29 cellular contexts compared by ENCODE assay signal in genomic region chr12:117450186-117450585, GRCh38.
"Had no signal": no experiment of that assay in that cellular context is flagged by ENCODE, and none has a peak within 500 bp of the region (broad histone marks: within the 10 kb centered on the region; RNA-seq: fewer than 3 reads in every experiment).

No MANE protein-coding gene starts in this region.

- H3K4me3 ChIP-seq: adrenal gland, heart right ventricle, mucosa of descending colon, pancreas, psoas muscle, right atrium auricular region, smooth muscle cell, suprapubic skin, tibial artery, upper lobe of right lung had no signal

- H3K4me1 ChIP-seq: adrenal gland, foreskin keratinocyte, heart right ventricle, pancreas, right atrium auricular region, suprapubic skin, upper lobe of right lung had no signal

- FAIRE-seq: pancreas had no signal

- H3K36me3 ChIP-seq: adrenal gland, brain microvascular endothelial cell, heart right ventricle, pancreas, right atrium auricular region, suprapubic skin, tibial artery, upper lobe of right lung had no signal

- ATAC-seq: esophagus mucosa; foreskin keratinocyte; heart right ventricle; left ventricle myocardium superior; mucosa of descending colon; natural killer cell treated with Interleukin-12 subunit alpha and Interleukin-12 subunit beta and Interleukin-15 and Interleukin-18, amount 100 ng/mL, for 72 hours; psoas muscle; stimulated activated naive B cell treated with anti-CD40 and anti-IgM and Interleukin-4, amounts not matched to agents 10 μg/mL and 1 μg/mL and 100 μg/mL, for 72 hours; upper lobe of right lung had no signal

- H3K27me3 Mint-ChIP-seq: activated naive CD8-positive, alpha-beta T cell treated with anti-CD3 and anti-CD28 coated beads for 36 hours had no signal

- H3K4me1 Mint-ChIP-seq: activated B cell treated with CpG ODN at 0.5 μM for 24 hours; activated naive CD8-positive, alpha-beta T cell treated with anti-CD3 and anti-CD28 coated beads for 36 hours; stimulated activated naive B cell treated with anti-CD40 and anti-IgM and Interleukin-4, amounts not matched to agents 10 μg/mL and 1 μg/mL and 100 μg/mL, for 72 hours had no signal

- H3K9me3 Mint-ChIP-seq: activated naive CD4-positive, alpha-beta T cell treated with anti-CD3 and anti-CD28 coated beads for 36 hours; activated naive CD8-positive, alpha-beta T cell treated with anti-CD3 and anti-CD28 coated beads for 36 hours; activated T-helper 1 cell treated with anti-CD3 and anti-CD28 coated beads, Interleukin-12 subunit alpha, Interleukin-12 subunit beta, Interleukin-2, Interleukin-4 antibody, amounts not matched to agents 30 ng/mL and 10 ng/mL and 1 ng/mL, durations not matched to agents 14 hours and 24 hours and 36 hours had no signal

- DNase-seq: activated B cell treated with CpG ODN at 0.5 μM for 24 hours; activated effector memory CD4-positive, alpha-beta T cell treated with anti-CD3 and anti-CD28 coated beads, Interleukin-2, amount 50 U/mL, for 16 hours; activated naive CD4-positive, alpha-beta T cell treated with anti-CD3 and anti-CD28 coated beads for 36 hours; activated naive CD8-positive, alpha-beta T cell treated with anti-CD3 and anti-CD28 coated beads for 36 hours; adrenal gland; aorta; brain microvascular endothelial cell; caudate nucleus; cortex of kidney; foreskin keratinocyte; heart right ventricle; left ventricle myocardium superior; mucosa of descending colon; nucleus accumbens; pancreas; psoas muscle; stimulated activated CD4-positive, alpha-beta T cell treated with anti-CD3 and anti-CD28 coated beads, Interleukin-15, amount 100 ng/mL, for 24 hours; stimulated activated CD4-positive, alpha-beta T cell treated with anti-CD3 and anti-CD28 coated beads, Interleukin-2, amount 100 ng/mL, for 24 hours; stimulated activated naive B cell treated with anti-CD40 and anti-IgM and Interleukin-4, amounts not matched to agents 10 μg/mL and 1 μg/mL and 100 μg/mL, for 72 hours; T-helper 1 cell; tibial artery; upper lobe of right lung had no signal

- H3K27ac ChIP-seq: adrenal gland, brain microvascular endothelial cell, foreskin keratinocyte, heart right ventricle, pancreas, psoas muscle, right atrium auricular region, suprapubic skin, tibial artery, upper lobe of right lung had no signal

- H3K4me2 ChIP-seq: smooth muscle cell had no signal

- H3K27ac Mint-ChIP-seq: activated B cell treated with CpG ODN at 0.5 μM for 24 hours; activated naive CD4-positive, alpha-beta T cell treated with anti-CD3 and anti-CD28 coated beads for 36 hours; activated naive CD8-positive, alpha-beta T cell treated with anti-CD3 and anti-CD28 coated beads for 36 hours; activated T-helper 1 cell treated with anti-CD3 and anti-CD28 coated beads, Interleukin-12 subunit alpha, Interleukin-12 subunit beta, Interleukin-2, Interleukin-4 antibody, amounts not matched to agents 30 ng/mL and 10 ng/mL and 1 ng/mL, durations not matched to agents 14 hours and 24 hours and 36 hours; natural killer cell treated with Interleukin-12 subunit alpha and Interleukin-12 subunit beta and Interleukin-15 and Interleukin-18, amount 100 ng/mL, for 72 hours; stimulated activated naive B cell treated with anti-CD40 and anti-IgM and Interleukin-4, amounts not matched to agents 10 μg/mL and 1 μg/mL and 100 μg/mL, for 72 hours; T-helper 2 cell treated with Interferon-gamma antibody and Interleukin-4, amounts not matched to agents 5 μg/mL and 100 μg/mL, for 36 hours had no signal

- H3K9me3 ChIP-seq: adrenal gland, mucosa of descending colon, pancreas, psoas muscle, right atrium auricular region, suprapubic skin, tibial artery, upper lobe of right lung had no signal

- H3K27me3 ChIP-seq: brain microvascular endothelial cell, foreskin keratinocyte, pancreas, right atrium auricular region, upper lobe of right lung had no signal

- H3K36me3 Mint-ChIP-seq: activated naive CD8-positive, alpha-beta T cell treated with anti-CD3 and anti-CD28 coated beads for 36 hours; natural killer cell treated with Interleukin-12 subunit alpha and Interleukin-12 subunit beta and Interleukin-15 and Interleukin-18, amount 100 ng/mL, for 72 hours; stimulated activated naive B cell treated with anti-CD40 and anti-IgM and Interleukin-4, amounts not matched to agents 10 μg/mL and 1 μg/mL and 100 μg/mL, for 72 hours had no signal

- H3K4me3 Mint-ChIP-seq: activated B cell treated with CpG ODN at 0.5 μM for 24 hours; activated naive CD4-positive, alpha-beta T cell treated with anti-CD3 and anti-CD28 coated beads for 36 hours; activated naive CD8-positive, alpha-beta T cell treated with anti-CD3 and anti-CD28 coated beads for 36 hours; activated T-helper 1 cell treated with anti-CD3 and anti-CD28 coated beads, Interleukin-12 subunit alpha, Interleukin-12 subunit beta, Interleukin-2, Interleukin-4 antibody, amounts not matched to agents 30 ng/mL and 10 ng/mL and 1 ng/mL, durations not matched to agents 14 hours and 24 hours and 36 hours; natural killer cell treated with Interleukin-12 subunit alpha and Interleukin-12 subunit beta and Interleukin-15 and Interleukin-18, amount 100 ng/mL, for 72 hours; stimulated activated naive B cell treated with anti-CD40 and anti-IgM and Interleukin-4, amounts not matched to agents 10 μg/mL and 1 μg/mL and 100 μg/mL, for 72 hours; T-helper 2 cell treated with Interferon-gamma antibody and Interleukin-4, amounts not matched to agents 5 μg/mL and 100 μg/mL, for 36 hours had no signal
